Comparison of ENCODE assay signal across 16 cellular contexts in the genomic region with DNA sequence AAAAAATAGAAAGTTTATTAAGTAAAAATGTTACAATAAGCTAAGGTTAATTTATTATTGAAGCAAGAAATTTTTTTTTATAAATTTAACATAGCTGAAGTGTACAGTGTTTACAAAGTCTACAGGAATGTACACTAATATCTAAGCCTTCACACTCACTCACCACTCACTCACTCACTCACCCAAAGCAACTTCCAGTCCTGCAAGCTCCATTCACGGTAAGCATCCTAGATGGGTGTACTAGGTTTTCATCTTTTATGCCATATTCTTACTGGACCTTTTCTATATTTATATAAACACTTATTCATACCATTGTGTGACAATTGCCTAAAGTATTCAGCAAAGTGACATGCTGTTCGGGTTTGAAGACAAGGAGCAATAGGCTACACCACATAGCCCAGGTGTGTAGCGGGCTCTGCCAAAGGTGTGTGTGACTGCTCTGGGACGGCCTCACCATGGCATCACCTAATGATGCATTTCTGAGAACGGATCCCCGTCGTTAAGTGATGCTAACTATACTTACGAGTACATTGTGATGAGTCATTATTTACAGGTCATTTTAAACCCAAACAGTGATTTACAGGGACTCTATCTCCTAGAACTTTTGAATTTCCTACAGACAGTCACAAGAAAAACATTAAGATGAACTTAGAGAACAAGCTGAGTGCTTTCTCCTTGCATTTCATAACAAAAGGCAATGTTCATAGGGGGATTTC.
DNase-seq lines count a peak whose midpoint lies in the region; ATAC-seq, FAIRE-seq and TF ChIP-seq lines count a peak whose summit lies in the region.
"Had no signal": no experiment of that assay in that cellular context is flagged by ENCODE, and none has a peak within 500 bp of the region (broad histone marks: within the 10 kb centered on the region; RNA-seq: fewer than 3 reads in every experiment).

No MANE protein-coding gene starts in this region.

- H3K36me3 Mint-ChIP-seq in stimulated activated naive CD8-positive, alpha-beta T cell treated with anti-CD3 and anti-CD28 coated beads, Interleukin-15, Interleukin-2, amounts not matched to agents 100 ng/mL and 50 ng/mL, for 24 hours (ENCODE audit: low read depth), result peaks cover 4% of the 10 kb centered on the region

- H3K27me3 Mint-ChIP-seq in stimulated activated naive CD8-positive, alpha-beta T cell treated with anti-CD3 and anti-CD28 coated beads, Interleukin-15, Interleukin-2, amounts not matched to agents 100 ng/mL and 50 ng/mL, for 24 hours, result no peaks in the 10 kb centered on the region
- H3K27me3 Mint-ChIP-seq in stimulated activated naive CD8-positive, alpha-beta T cell treated with anti-CD3 and anti-CD28 coated beads, Interleukin-15, amount 100 ng/mL, for 72 hours, result peaks cover 3% of the 10 kb centered on the region

- peak overlapping the region; percentile 32 for H3K27ac Mint-ChIP-seq in stimulated activated naive CD8-positive, alpha-beta T cell treated with anti-CD3 and anti-CD28 coated beads, Interleukin-15, Interleukin-2, amounts not matched to agents 100 ng/mL and 50 ng/mL, for 24 hours
- H3K27ac Mint-ChIP-seq in stimulated activated naive CD8-positive, alpha-beta T cell treated with anti-CD3 and anti-CD28 coated beads, Interleukin-15, amount 100 ng/mL, for 72 hours, result no peak overlapping the region
- H3K27ac Mint-ChIP-seq: T-helper 2 cell treated with Interferon-gamma antibody and Interleukin-4, amounts not matched to agents 5 μg/mL and 100 μg/mL, for 36 hours had no signal

- H3K9me3 Mint-ChIP-seq in stimulated activated naive CD8-positive, alpha-beta T cell treated with anti-CD3 and anti-CD28 coated beads, Interleukin-15, Interleukin-2, amounts not matched to agents 100 ng/mL and 50 ng/mL, for 24 hours, result peaks cover 9% of the 10 kb centered on the region
- H3K9me3 Mint-ChIP-seq in stimulated activated naive CD8-positive, alpha-beta T cell treated with anti-CD3 and anti-CD28 coated beads, Interleukin-15, amount 100 ng/mL, for 72 hours, result peaks cover 5 to 6% of the 10 kb centered on the region in 2 donors

- no peak for DNase-seq in stimulated activated naive CD8-positive, alpha-beta T cell treated with anti-CD3 and anti-CD28 coated beads, Interleukin-15, amount 100 ng/mL, for 72 hours
- DNase-seq in RWPE2 (ENCODE audit: low spot score) (no peak), foreskin keratinocyte (no peak), GM19240 (ENCODE audit: insufficient read length, low spot score) (no peak), NCI-H1694 treated with DMSO at 0.1 percent for 48 hours (lab: John Stamatoyannopoulos, UW) (no peak), kidney (no peak), Ammon's horn (ENCODE audit: low spot score) (no peak)
- DNase-seq: activated CD4-positive, alpha-beta T cell treated with anti-CD3 and anti-CD28 coated beads, Interleukin-2, amount 50 U/mL, for 1 hour; aorta; DND-41; effector CD4-positive, alpha-beta T cell; stimulated activated CD4-positive, alpha-beta T cell treated with anti-CD3 and anti-CD28 coated beads, Interleukin-15, amount 100 ng/mL, for 24 hours; transverse colon had no signal

- FAIRE-seq in kidney (lab: Jason Lieb, UNC), result no peak
- FAIRE-seq: H54 had no signal

- H3K36me3 ChIP-seq in RWPE2 (ENCODE audit: low read depth) (no peaks in the 10 kb centered on the region), kidney (ENCODE audit: control insufficient read depth in 1 of 2, insufficient read depth in 2 of 2, low read length in 2 of 2) (no peaks in the 10 kb centered on the region)
- H3K36me3 ChIP-seq: transverse colon had no signal

- no peak overlapping the region for H3K4me3 Mint-ChIP-seq in stimulated activated naive CD8-positive, alpha-beta T cell treated with anti-CD3 and anti-CD28 coated beads, Interleukin-15, Interleukin-2, amounts not matched to agents 100 ng/mL and 50 ng/mL, for 24 hours
- no peak overlapping the region for H3K4me3 Mint-ChIP-seq in stimulated activated naive CD8-positive, alpha-beta T cell treated with anti-CD3 and anti-CD28 coated beads, Interleukin-15, amount 100 ng/mL, for 72 hours
- H3K4me3 Mint-ChIP-seq: T-helper 2 cell treated with Interferon-gamma antibody and Interleukin-4, amounts not matched to agents 5 μg/mL and 100 μg/mL, for 36 hours had no signal

- H3K4me1 ChIP-seq in RWPE2 (ENCODE audit: insufficient read depth, poor library complexity, severe bottlenecking) (peaks cover 5% of the 10 kb centered on the region), foreskin keratinocyte (no peaks in the 10 kb centered on the region), kidney (ENCODE audit: control insufficient read depth in 1 of 2, insufficient read depth in 1 of 2, low read depth in 1 of 2, low read length in 2 of 2) (peaks cover 0 to 7% of the 10 kb centered on the region in 2 donors)

- TF ChIP-seq CTCF in RWPE2 (IDR thresholded peaks at IDR 0.05; ENCODE audit: poor library complexity, severe bottlenecking), result no peak
- TF ChIP-seq CTCF in foreskin keratinocyte (conservative IDR thresholded peaks at IDR 0.05), result no peak
- TF ChIP-seq CTCF in kidney (IDR thresholded peaks at IDR 0.05; ENCODE audit: borderline replicate concordance, extremely low read depth, insufficient read depth), result no peak

- intact Hi-C loops in kidney (cut with DNase I), result no loop called here

- no peak overlapping the region for H3K9ac ChIP-seq in kidney (ENCODE audit: low read length in 2 of 2)

- H3K27ac ChIP-seq in RWPE2 (ENCODE audit: poor library complexity, severe bottlenecking), result no peak overlapping the region
- no peak overlapping the region for H3K27ac ChIP-seq in foreskin keratinocyte
- no peak overlapping the region for H3K27ac ChIP-seq in kidney (ENCODE audit: low read depth in 2 of 2, low read length in 2 of 2)
- H3K27ac ChIP-seq: transverse colon had no signal

- no peak overlapping the region for H3K4me3 ChIP-seq in RWPE2 (ENCODE audit: severe bottlenecking)
- no peak overlapping the region for H3K4me3 ChIP-seq in kidney (ENCODE audit: low read length in 2 of 2)
- H3K4me3 ChIP-seq: transverse colon had no signal

- H3K27me3 ChIP-seq in RWPE2 (ENCODE audit: insufficient read depth, poor library complexity, severe bottlenecking), result no peaks in the 10 kb centered on the region
- no peaks in the 10 kb centered on the region for H3K27me3 ChIP-seq in foreskin keratinocyte
- H3K27me3 ChIP-seq: transverse colon had no signal

- H3K9me3 ChIP-seq in RWPE2 (ENCODE audit: severe bottlenecking), result peaks cover 2% of the 10 kb centered on the region
- H3K9me3 ChIP-seq in kidney (ENCODE audit: control insufficient read depth in 1 of 2, low read length in 2 of 2), result no peaks in the 10 kb centered on the region
- H3K9me3 ChIP-seq: transverse colon had no signal

- peaks cover 46% of the 10 kb centered on the region for H3K4me1 Mint-ChIP-seq in stimulated activated naive CD8-positive, alpha-beta T cell treated with anti-CD3 and anti-CD28 coated beads, Interleukin-15, Interleukin-2, amounts not matched to agents 100 ng/mL and 50 ng/mL, for 24 hours (ENCODE audit: low read depth)
- H3K4me1 Mint-ChIP-seq in stimulated activated naive CD8-positive, alpha-beta T cell treated with anti-CD3 and anti-CD28 coated beads, Interleukin-15, amount 100 ng/mL, for 72 hours, result peaks cover 36% of the 10 kb centered on the region

- no peak for ATAC-seq in stimulated activated naive CD8-positive, alpha-beta T cell treated with anti-CD3 and anti-CD28 coated beads, Interleukin-15, amount 100 ng/mL, for 72 hours
- ATAC-seq in RWPE2 (ENCODE audit: low read depth), result peak; percentile 68
- ATAC-seq in foreskin keratinocyte, result peak; percentile 12
